Comparison of ENCODE assay signal across 8 cellular contexts in the genomic region with DNA sequence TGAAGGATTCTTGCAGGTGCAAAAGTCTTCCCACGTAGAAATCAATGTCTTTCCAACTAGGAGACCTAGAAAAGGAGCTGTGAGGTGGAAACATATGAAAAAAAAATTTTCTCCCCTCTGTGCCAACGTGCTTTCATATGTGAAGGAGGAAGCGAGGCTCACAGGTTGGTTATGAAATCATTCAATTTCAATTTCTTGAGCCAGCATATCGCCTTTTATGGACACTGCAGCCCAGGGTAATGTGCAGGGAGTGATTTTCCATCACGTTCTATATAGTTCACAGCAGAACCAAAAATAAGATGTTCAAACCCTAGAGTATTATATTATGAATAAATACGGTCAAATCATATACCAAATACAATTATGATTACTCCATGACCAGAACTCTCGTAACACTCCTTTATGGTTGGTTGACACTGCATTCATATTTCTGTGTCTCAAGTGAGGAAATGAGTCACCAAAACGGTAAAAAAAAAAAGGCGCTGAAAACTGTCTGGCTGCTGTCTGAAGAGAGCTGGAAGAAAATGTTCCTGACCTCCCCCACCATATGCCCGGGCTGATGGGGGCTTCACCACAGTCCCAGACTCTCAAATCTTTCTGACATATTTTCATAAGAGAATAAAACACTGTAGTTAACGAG.
DNase-seq lines count a peak whose midpoint lies in the region; ATAC-seq lines count a peak whose summit lies in the region.

No MANE protein-coding gene starts in this region.

- DNase-seq in DMS79 treated with DMSO at 0.1 percent for 48 hours (lab: John Stamatoyannopoulos, UW) = peak; percentile 96
- DNase-seq in activated T-cell treated with anti-CD3 and anti-CD28 coated beads, Interleukin-2, amount 50 U/mL, for 72 hours = peak; percentile 14 to 28
- peak; percentile 32 to 79 for DNase-seq in lung microvascular endothelial cell (ENCODE audit: low read depth in 2 of 2)
- DNase-seq in NCI-H2227 (lab: John Stamatoyannopoulos, UW; ENCODE audit: unreplicated experiment) = no peak
- DNase-seq in activated CD4-positive, CD25-positive, alpha-beta regulatory T cell treated with anti-CD3 and anti-CD28 coated beads, Interleukin-2, amount 50 U/mL, for 72 hours = no peak
- no peak for DNase-seq in NCI-H1436 (lab: John Stamatoyannopoulos, UW)

- H3K4me1 Mint-ChIP-seq in activated T-cell treated with anti-CD3 and anti-CD28 coated beads, Interleukin-2, amount 50 U/mL, for 72 hours (ENCODE audit: low read depth) = peaks cover 47% of the 10 kb centered on the region

- peak; percentile 87 for ATAC-seq in GM19452 (IDR thresholded peaks at IDR 0.05; ENCODE audit: unreplicated experiment)
- peak; percentile 88 for ATAC-seq in HG03571 (IDR thresholded peaks at IDR 0.05; ENCODE audit: unreplicated experiment)
- ATAC-seq in activated T-cell treated with anti-CD3 and anti-CD28 coated beads, Interleukin-2, amount 50 U/mL, for 72 hours (replicated peaks in 1 of 2) = peak; percentile 91 to 95

- H3K27ac Mint-ChIP-seq in activated T-cell treated with anti-CD3 and anti-CD28 coated beads, Interleukin-2, amount 50 U/mL, for 72 hours = peak overlapping the region; percentile 7

- H3K27me3 Mint-ChIP-seq in activated T-cell treated with anti-CD3 and anti-CD28 coated beads, Interleukin-2, amount 50 U/mL, for 72 hours (ENCODE audit: low read depth) = no peaks in the 10 kb centered on the region

- peaks cover 6 to 12% of the 10 kb centered on the region in 2 donors for H3K36me3 Mint-ChIP-seq in activated T-cell treated with anti-CD3 and anti-CD28 coated beads, Interleukin-2, amount 50 U/mL, for 72 hours (ENCODE audit: insufficient read depth in 2 of 2)

- H3K4me3 Mint-ChIP-seq in activated T-cell treated with anti-CD3 and anti-CD28 coated beads, Interleukin-2, amount 50 U/mL, for 72 hours = peak overlapping the region; percentile 59 to 69

- peaks cover 4 to 6% of the 10 kb centered on the region in 2 donors for H3K9me3 Mint-ChIP-seq in activated T-cell treated with anti-CD3 and anti-CD28 coated beads, Interleukin-2, amount 50 U/mL, for 72 hours

Comparison
In these comparisons a context has a peak if more than half of its experiments do, and no peak if none do; other contexts are left out.
1. DNase-seq: peak in DMS79 treated with DMSO at 0.1 percent for 48 hours (single experiment), activated T-cell treated with anti-CD3 and anti-CD28 coated beads, Interleukin-2, amount 50 U/mL, for 72 hours (2 of 2) and lung microvascular endothelial cell (2 of 2); none in NCI-H2227 (single experiment), activated CD4-positive, CD25-positive, alpha-beta regulatory T cell treated with anti-CD3 and anti-CD28 coated beads, Interleukin-2, amount 50 U/mL, for 72 hours (single experiment) and NCI-H1436 (single experiment).
2. Peak in every context shown above with its lines, with median percentiles within 50 percentile points of each other: ATAC-seq.